In the genomic region with DNA sequence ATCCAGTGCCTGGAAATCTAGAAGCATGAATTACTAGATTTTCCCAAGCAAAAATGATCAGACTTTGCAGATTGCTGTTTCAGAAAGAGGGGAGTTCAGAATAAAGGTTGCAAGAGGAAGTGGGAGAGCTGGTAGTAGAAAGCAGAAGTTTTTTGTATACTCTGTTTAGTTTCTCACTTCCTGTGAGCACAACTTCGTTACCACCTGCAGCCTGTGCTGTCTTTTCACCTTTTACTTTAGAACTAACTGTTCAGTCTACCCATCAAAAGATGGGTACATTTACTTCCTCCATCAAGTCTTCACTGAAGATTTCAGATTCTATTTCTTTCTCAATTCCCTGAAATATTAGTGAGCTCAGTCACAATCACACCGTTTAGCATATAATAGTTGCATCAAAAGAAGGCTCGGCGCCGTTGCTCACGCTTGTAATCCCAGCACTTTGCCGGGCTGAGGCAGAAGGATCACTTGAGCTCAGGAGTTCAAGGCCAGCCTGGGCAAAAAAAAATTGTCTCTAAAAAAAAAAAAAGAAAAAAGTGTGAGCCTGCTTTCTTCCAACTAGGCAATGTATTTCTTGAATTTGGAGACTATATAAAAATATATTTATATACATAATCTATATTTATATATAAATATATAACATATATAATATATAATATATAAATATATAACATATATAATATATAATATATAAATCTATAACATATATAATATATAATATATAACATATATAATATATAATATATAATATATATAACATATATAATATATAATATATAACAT, we compare ENCODE assay signal across 8 cellular contexts. TPM values are rescaled to one million over a fixed set of nuclear protein-coding genes. Genes with fewer than 3 reads are reported as not detected.
A peak's percentile ranks its signal among the peaks of the same experiment; 100 is the strongest.
DNase-seq lines count a peak whose midpoint lies in the region; ATAC-seq and FAIRE-seq lines count a peak whose summit lies in the region.

No MANE protein-coding gene starts in this region.

- no peaks in the 10 kb centered on the region for H3K9me3 Mint-ChIP-seq in activated CD4-positive, alpha-beta memory T cell treated with anti-CD3 and anti-CD28 coated beads for 36 hours

- peak; percentile 45 for DNase-seq in CD1c-positive myeloid dendritic cell (ENCODE audit: extremely low spot score)
- peak; percentile 33 for DNase-seq in activated CD4-positive, alpha-beta memory T cell treated with anti-CD3 and anti-CD28 coated beads for 36 hours
- no peak for DNase-seq in RCC 7860 (ENCODE audit: low spot score)
- DNase-seq in anterior cingulate cortex (lab: John Stamatoyannopoulos, UW), result no peak
- no peak for DNase-seq in NCI-H187 (lab: John Stamatoyannopoulos, UW)
- DNase-seq in COR-L47 (lab: John Stamatoyannopoulos, UW), result no peak

- intact Hi-C loops in activated CD4-positive, alpha-beta memory T cell treated with anti-CD3 and anti-CD28 coated beads for 36 hours (cut with micrococcal nuclease), result loop anchor here (5.0 kb wide), 1 partner anchor 215 kb away; no protein-coding TSS in a partner anchor

- H3K4me1 Mint-ChIP-seq in activated CD4-positive, alpha-beta memory T cell treated with anti-CD3 and anti-CD28 coated beads for 36 hours (ENCODE audit: low read depth), result peaks cover 42% of the 10 kb centered on the region

- peak; percentile 65 for ATAC-seq in GM19395 (IDR thresholded peaks at IDR 0.05; ENCODE audit: unreplicated experiment)
- peak; percentile 57 for ATAC-seq in HG03354 (IDR thresholded peaks at IDR 0.05; ENCODE audit: poor library complexity, severe bottlenecking, unreplicated experiment)

- peaks cover 2% of the 10 kb centered on the region for H3K36me3 Mint-ChIP-seq in activated CD4-positive, alpha-beta memory T cell treated with anti-CD3 and anti-CD28 coated beads for 36 hours

- CTCF ChIA-PET in activated CD4-positive, alpha-beta memory T cell treated with anti-CD3 and anti-CD28 coated beads for 36 hours (lab: Charles Lee), result no interaction called here

- peak overlapping the region; percentile 90 for H3K27ac Mint-ChIP-seq in activated CD4-positive, alpha-beta memory T cell treated with anti-CD3 and anti-CD28 coated beads for 36 hours

- no peak for FAIRE-seq in RCC 7860 (lab: Jason Lieb, UNC)

- POLR2A ChIA-PET in activated CD4-positive, alpha-beta memory T cell treated with anti-CD3 and anti-CD28 coated beads for 36 hours (lab: Charles Lee), result interaction anchor here (0.6 to 1.2 kb wide), 2 partner anchors 57 to 167 kb away, joined by 4 to 6 read pairs; a partner anchor contains a TSS

- peak overlapping the region; percentile 57 for H3K4me3 Mint-ChIP-seq in activated CD4-positive, alpha-beta memory T cell treated with anti-CD3 and anti-CD28 coated beads for 36 hours

- H3K27me3 Mint-ChIP-seq in activated CD4-positive, alpha-beta memory T cell treated with anti-CD3 and anti-CD28 coated beads for 36 hours, result no peaks in the 10 kb centered on the region

RNA-seq across cellular contexts. Expression of a gene that starts 1.8 kb away (rescaled TPM):
- 10 to 100 TPM; 16.6 to 17.9 TPM for total RNA-seq in activated CD4-positive, alpha-beta memory T cell treated with anti-CD3 and anti-CD28 coated beads for 36 hours

RNA-seq across cellular contexts. Expression of a gene that starts 36.1 kb away (rescaled TPM):
- 1,000 to 10,000 TPM; 1,691 to 1,714 TPM for total RNA-seq in activated CD4-positive, alpha-beta memory T cell treated with anti-CD3 and anti-CD28 coated beads for 36 hours

RNA-seq across cellular contexts. Expression of a gene that starts 45.7 kb away (rescaled TPM):
- 10 to 100 TPM; 28.0 to 30.3 TPM for total RNA-seq in activated CD4-positive, alpha-beta memory T cell treated with anti-CD3 and anti-CD28 coated beads for 36 hours

RNA-seq across cellular contexts. Expression of a gene that starts 56.4 kb away (rescaled TPM):
- total RNA-seq in activated CD4-positive, alpha-beta memory T cell treated with anti-CD3 and anti-CD28 coated beads for 36 hours, result 10 to 100 TPM; 18.7 to 19.8 TPM

Comparison
In these comparisons a context has a peak if more than half of its experiments do, and no peak if none do; other contexts are left out.
1. DNase-seq: peak in CD1c-positive myeloid dendritic cell (single experiment) and activated CD4-positive, alpha-beta memory T cell treated with anti-CD3 and anti-CD28 coated beads for 36 hours (single experiment); none in RCC 7860 (single experiment), anterior cingulate cortex (0 of 58), NCI-H187 (0 of 2) and COR-L47 (single experiment).